21 cellular contexts compared by ENCODE assay signal in genomic region chr15:78767331-78767951, GRCh38. TPM values are rescaled to one million over a fixed set of nuclear protein-coding genes. Genes with fewer than 3 reads are reported as not detected.
A peak's percentile ranks its signal among the peaks of the same experiment; 100 is the strongest.
DNase-seq lines count a peak whose midpoint lies in the region; ATAC-seq and TF ChIP-seq lines count a peak whose summit lies in the region.
"Had no signal": no experiment of that assay in that cellular context is flagged by ENCODE, and none has a peak within 500 bp of the region (broad histone marks: within the 10 kb centered on the region; RNA-seq: fewer than 3 reads in every experiment).

No MANE protein-coding gene starts in this region.

- H3K79me1 ChIP-seq in mesendoderm (ENCODE audit: low read length), result no peaks in the 10 kb centered on the region

- no peak for TF ChIP-seq POLR2A in right lobe of liver (IDR thresholded peaks at IDR 0.05)

- no peak overlapping the region for H2AK5ac ChIP-seq in mesendoderm (ENCODE audit: low read length)

- WGBS in right lobe of liver (ENCODE audit: insufficient coverage, low coverage, low lambda C conversion rate, missing lambda C conversion rate), result 100% methylated on average over 1 of the region's 16 CpGs
- WGBS in mesendoderm (ENCODE audit: extremely low coverage, insufficient coverage, low lambda C conversion rate), result no CpG with 5 or more reads among the region's 16 CpGs

- CTCF ChIA-PET in OCI-LY7 (lab: Charles Lee; ENCODE audit: unreplicated experiment), result no interaction called here

- ATAC-seq in right lobe of liver (no peak), GM19467 (IDR thresholded peaks at IDR 0.05; ENCODE audit: unreplicated experiment) (no peak)
- ATAC-seq: mucosa of descending colon; stimulated activated naive B cell treated with anti-CD40 and anti-IgM and Interleukin-4, amounts not matched to agents 10 μg/mL and 1 μg/mL and 100 μg/mL, for 72 hours had no signal

- no peaks in the 10 kb centered on the region for H3K9me2 ChIP-seq in OCI-LY7 (ENCODE audit: insufficient read depth, low read length)

- no peak overlapping the region for H2BK15ac ChIP-seq in mesendoderm (replicated peaks; ENCODE audit: low read depth)

- no TSS peak for BruUV-seq in OCI-LY7 (replicated peaks; lab: Mats Ljungman, UMichigan)

- no peak overlapping the region for H2BK5ac ChIP-seq in mesendoderm (ENCODE audit: low read length)

- no peak overlapping the region for H4K8ac ChIP-seq in mesendoderm (ENCODE audit: low read depth, low read length)

- H3K27me3 ChIP-seq in BLaER1 treated with 17β-estradiol and CSF1 and Interleukin-3, amounts not matched to agents 10 nM and 100 nM, result peaks cover 0 to 12% (median 0%) of the 10 kb centered on the region in 11 experiments; a peak in 2 of 22 replicates
- H3K27me3 ChIP-seq in right lobe of liver (no peaks in the 10 kb centered on the region), mesendoderm (ENCODE audit: insufficient read depth, low read length, poor library complexity) (no peaks in the 10 kb centered on the region)

- POLR2A ChIA-PET in OCI-LY7 (lab: Charles Lee), result no interaction called here

- no peak overlapping the region for H3K9ac ChIP-seq in BLaER1 treated with 17β-estradiol and CSF1 and Interleukin-3, amounts not matched to agents 10 nM and 100 nM
- H3K9ac ChIP-seq in mesendoderm (ENCODE audit: low read length), result no peak overlapping the region

- intact Hi-C loops in OCI-LY7 (cut with micrococcal nuclease; ENCODE audit: unreplicated experiment) (no loop called here), right lobe of liver (cut with DNase I) (no loop called here)

- no peaks in the 10 kb centered on the region for H3K79me2 ChIP-seq in OCI-LY7 (ENCODE audit: insufficient read depth, low read depth, low read length)
- H3K79me2 ChIP-seq in mesendoderm (ENCODE audit: control insufficient read depth, insufficient read depth, low read length), result no peaks in the 10 kb centered on the region

- H3K56ac ChIP-seq in mesendoderm (ENCODE audit: low read length), result no peak overlapping the region

- peak overlapping the region in 8 of 11 experiments; percentile 44 to 69 (median 60); a peak in 15 of 22 replicates for H3K4me2 ChIP-seq in BLaER1 treated with 17β-estradiol and CSF1 and Interleukin-3, amounts not matched to agents 10 nM and 100 nM
- H3K4me2 ChIP-seq in OCI-LY7 (ENCODE audit: low read length) (no peak overlapping the region), mesendoderm (ENCODE audit: low read length) (no peak overlapping the region)
- H3K4me2 ChIP-seq: smooth muscle cell had no signal

- in situ Hi-C loops in ACHN (cut with HindIII; ENCODE audit: low pct_ligation_motif_present, low pct_unique_long_range_greater_than_20kb, low sequenced_read_pairs), result no loop called here

- no peak overlapping the region for H2AFZ ChIP-seq in OCI-LY7 (ENCODE audit: low read length)

- peaks cover 0 to 6% (median 0%) of the 10 kb centered on the region in 11 experiments; a peak in 1 of 22 replicates for H3K36me3 ChIP-seq in BLaER1 treated with 17β-estradiol and CSF1 and Interleukin-3, amounts not matched to agents 10 nM and 100 nM
- no peaks in the 10 kb centered on the region for H3K36me3 ChIP-seq in OCI-LY7 (ENCODE audit: insufficient read depth, low read length)
- no peaks in the 10 kb centered on the region for H3K36me3 ChIP-seq in right lobe of liver
- H3K36me3 ChIP-seq in mesendoderm (ENCODE audit: control insufficient read depth, insufficient read depth, low read length), result no peaks in the 10 kb centered on the region

- H3K23ac ChIP-seq in mesendoderm (ENCODE audit: low read length), result no peak overlapping the region

- H3K4ac ChIP-seq in mesendoderm (ENCODE audit: low read depth, low read length), result no peak overlapping the region

- no peak overlapping the region for H3K4me3 ChIP-seq in BLaER1 treated with 17β-estradiol and CSF1 and Interleukin-3, amounts not matched to agents 10 nM and 100 nM
- no peak overlapping the region for H3K4me3 ChIP-seq in OCI-LY7 (ENCODE audit: low read depth, low read length, poor library complexity, severe bottlenecking)
- H3K4me3 ChIP-seq in right lobe of liver, result no peak overlapping the region
- H3K4me3 ChIP-seq in mesendoderm (ENCODE audit: low read length), result no peak overlapping the region
- H3K4me3 ChIP-seq: mucosa of descending colon, SK-N-MC, smooth muscle cell had no signal

- DNase-seq in OCI-LY7 (ENCODE audit: low spot score), result peak; percentile 23
- peak in 2 of 3 donors; percentile 38 to 41 for DNase-seq in right lobe of liver
- no peak for DNase-seq in ACHN
- DNase-seq in SW 1271 (lab: John Stamatoyannopoulos, UW), result no peak
- no peak for DNase-seq in mesendoderm
- DNase-seq: activated CD4-positive, alpha-beta T cell treated with anti-CD3 and anti-CD28 coated beads, Interleukin-2, amount 10 ng/mL, durations not matched to agents 24 days and 14 days; activated naive CD4-positive, alpha-beta T cell; cortex of kidney; NCI-H1048; NCI-H2227 treated with DMSO at 0.1 percent for 48 hours; occipital lobe; stimulated activated naive B cell treated with anti-CD40 and anti-IgM and Interleukin-4, amounts not matched to agents 10 μg/mL and 1 μg/mL and 100 μg/mL, for 72 hours; T1000; trophoblast cell had no signal

- no peak overlapping the region for H3K27ac ChIP-seq in BLaER1 treated with 17β-estradiol and CSF1 and Interleukin-3, amounts not matched to agents 10 nM and 100 nM
- H3K27ac ChIP-seq in OCI-LY7 (ENCODE audit: low read depth, low read length, poor library complexity, severe bottlenecking) (no peak overlapping the region), right lobe of liver (no peak overlapping the region), mesendoderm (ENCODE audit: low read depth, low read length) (no peak overlapping the region)
- H3K27ac ChIP-seq: epithelial cell of prostate, SK-N-MC had no signal

- no peaks in the 10 kb centered on the region for H4K20me1 ChIP-seq in BLaER1 treated with 17β-estradiol and CSF1 and Interleukin-3, amounts not matched to agents 10 nM and 100 nM
- H4K20me1 ChIP-seq in OCI-LY7 (ENCODE audit: insufficient read depth, low read length), result no peaks in the 10 kb centered on the region

- TF ChIP-seq CTCF in GM12874 (IDR thresholded peaks at IDR 0.05; ENCODE audit: insufficient read depth, low read depth, low read length) (peak; percentile 16; the same call in 1 of the 2 replicates), OCI-LY7 (conservative IDR thresholded peaks at IDR 0.05; ENCODE audit: low read length) (peak; percentile 39), right lobe of liver (IDR thresholded peaks at IDR 0.05) (no peak)

- H4K5ac ChIP-seq in mesendoderm (ENCODE audit: low read length), result no peak overlapping the region

- peaks cover 29 to 75% (median 67%) of the 10 kb centered on the region in 10 experiments for H3K4me1 ChIP-seq in BLaER1 treated with 17β-estradiol and CSF1 and Interleukin-3, amounts not matched to agents 10 nM and 100 nM
- H3K4me1 ChIP-seq in OCI-LY7 (ENCODE audit: insufficient read depth, low read length, poor library complexity, severe bottlenecking) (peaks cover 18% of the 10 kb centered on the region), right lobe of liver (no peaks in the 10 kb centered on the region), mesendoderm (ENCODE audit: control insufficient read depth, low read depth, low read length) (peaks cover 3% of the 10 kb centered on the region)

- H3K18ac ChIP-seq in mesendoderm (ENCODE audit: low read length), result no peak overlapping the region

- H3K9me3 ChIP-seq in BLaER1 treated with 17β-estradiol and CSF1 and Interleukin-3, amounts not matched to agents 10 nM and 100 nM (replicated peaks in 1 of 11), result no peaks in the 10 kb centered on the region
- H3K9me3 ChIP-seq in OCI-LY7 (ENCODE audit: low read length) (no peaks in the 10 kb centered on the region), right lobe of liver (no peaks in the 10 kb centered on the region)
- H3K9me3 ChIP-seq: mucosa of descending colon had no signal

- H2BK120ac ChIP-seq in mesendoderm (ENCODE audit: low read depth, low read length), result no peak overlapping the region

RNA-seq across cellular contexts. Expression of gene ADAMTS7, which starts 43.8 kb away (rescaled TPM):
- total RNA-seq in OCI-LY7 (2014; rRNA removed; shearing (Covaris generic)), result 0.13 and 0.19 TPM in 2 replicates
- 0.08 and 0.11 TPM in 2 replicates for total RNA-seq in OCI-LY7 (2022)
- total RNA-seq in right lobe of liver, result 1 to 10 TPM in 3 of 6 experiments, under 1 TPM in 3; 0.49 to 1.4 (median 1.1) TPM
- polyA plus RNA-seq in mesendoderm (2013, experiment 1 of 2), result 11.7 TPM
- 10.7 TPM for polyA plus RNA-seq in mesendoderm (2013, experiment 2 of 2)

Comparison
In these comparisons a context has a peak if more than half of its experiments do, and no peak if none do; other contexts are left out.
1. H3K4me2 ChIP-seq: peak in BLaER1 treated with 17β-estradiol and CSF1 and Interleukin-3, amounts not matched to agents 10 nM and 100 nM (8 of 11); none in OCI-LY7 (single experiment) and mesendoderm (single experiment).
2. CTCF ChIP-seq: peak in GM12874 (single experiment) and OCI-LY7 (single experiment); none in right lobe of liver (0 of 4).
3. DNase-seq: peak in OCI-LY7 (single experiment) and right lobe of liver (2 of 3); none in ACHN (single experiment), SW 1271 (0 of 2) and mesendoderm (single experiment).